Comparison of ENCODE assay signal across 18 cellular contexts in the genomic region with DNA sequence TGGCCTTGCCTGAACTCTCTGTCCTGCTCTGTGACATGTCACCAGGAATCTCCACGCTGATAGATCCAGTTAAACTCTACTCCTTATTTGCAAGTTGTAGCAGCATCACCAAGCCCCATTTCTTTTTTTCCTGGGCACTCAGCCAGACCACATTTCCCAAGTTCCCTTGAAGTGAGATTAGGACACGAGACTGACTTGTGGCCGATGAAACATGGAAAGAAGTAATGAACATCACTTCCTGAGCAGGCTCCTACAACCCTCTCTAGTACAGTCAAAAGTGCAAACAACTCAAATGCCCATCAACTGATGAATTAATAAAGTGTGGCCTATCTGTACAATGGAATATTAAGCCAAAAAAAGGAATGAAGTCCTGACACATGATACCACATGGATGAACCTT.
A peak's percentile ranks its signal among the peaks of the same experiment; 100 is the strongest.
DNase-seq lines count a peak whose midpoint lies in the region; ATAC-seq and TF ChIP-seq lines count a peak whose summit lies in the region.
"Had no signal": no experiment of that assay in that cellular context is flagged by ENCODE, and none has a peak within 500 bp of the region (broad histone marks: within the 10 kb centered on the region; RNA-seq: fewer than 3 reads in every experiment).

No MANE protein-coding gene starts in this region.

- H3K27me3 Mint-ChIP-seq in Calu3 (ENCODE audit: unreplicated experiment) (no peaks in the 10 kb centered on the region), endothelial cell (ENCODE audit: unreplicated experiment) (no peaks in the 10 kb centered on the region)

- H3K36me3 Mint-ChIP-seq in Calu3 (ENCODE audit: insufficient read depth, unreplicated experiment) (no peaks in the 10 kb centered on the region), endothelial cell (ENCODE audit: low read depth, unreplicated experiment) (no peaks in the 10 kb centered on the region)
- H3K36me3 Mint-ChIP-seq: CD14-positive monocyte; naive B cell; stimulated activated effector memory CD8-positive, alpha-beta T cell treated with anti-CD3 and anti-CD28 coated beads, Interleukin-12 subunit alpha, Interleukin-12 subunit beta, amount 100 ng/mL, for 72 hours had no signal

- in situ Hi-C loops in IMR-90 (cut with MboI; ENCODE audit: low sequenced_read_pairs), result no loop called here
- in situ Hi-C loops in brain microvascular endothelial cell (cut with HindIII; ENCODE audit: low pct_ligation_motif_present, low sequenced_read_pairs), result no loop called here

- no peak overlapping the region for H3K4me2 ChIP-seq in IMR-90 (ENCODE audit: low read depth, low read length)

- TF ChIP-seq CTCF in Calu3 (IDR thresholded peaks at IDR 0.05; ENCODE audit: unreplicated experiment), result no peak
- TF ChIP-seq CTCF in IMR-90 (conservative IDR thresholded peaks at IDR 0.05; ENCODE audit: low read depth, low read length), result no peak
- TF ChIP-seq CTCF in brain microvascular endothelial cell (IDR thresholded peaks at IDR 0.05; ENCODE audit: low read depth, low read length, missing control alignments), result no peak
- TF ChIP-seq CTCF in endothelial cell (IDR thresholded peaks at IDR 0.05; ENCODE audit: unreplicated experiment), result no peak
- TF ChIP-seq CTCF in tibial nerve (IDR thresholded peaks at IDR 0.05), result no peak
- no peak for TF ChIP-seq CTCF in Peyer's patch (IDR thresholded peaks at IDR 0.05)

- no peak overlapping the region for H3K14ac ChIP-seq in IMR-90 (replicated peaks; ENCODE audit: low read depth, low read length)

- no peaks in the 10 kb centered on the region for H3K9me1 ChIP-seq in IMR-90 (ENCODE audit: insufficient read depth, low read length)

- no peak overlapping the region for H3K23ac ChIP-seq in IMR-90 (ENCODE audit: low read depth, low read length)

- H3K4me3 ChIP-seq in IMR-90 (ENCODE audit: insufficient read depth, low read depth, low read length), result no peak overlapping the region
- no peak overlapping the region for H3K4me3 ChIP-seq in brain microvascular endothelial cell (ENCODE audit: low read depth, low read length)
- H3K4me3 ChIP-seq in tibial nerve, result no peak overlapping the region
- no peak overlapping the region for H3K4me3 ChIP-seq in Peyer's patch
- H3K4me3 ChIP-seq: heart left ventricle, vagina had no signal

- H2BK120ac ChIP-seq in IMR-90 (ENCODE audit: low read depth, low read length), result no peak overlapping the region

- no TSS peak for BruUV-seq in Calu3 (replicated peaks; lab: Mats Ljungman, UMichigan)
- BruUV-seq in IMR-90 (replicated peaks; lab: Mats Ljungman, UMichigan), result no TSS peak

- TF ChIP-seq POLR2A in IMR-90 (IDR thresholded peaks at IDR 0.05; ENCODE audit: low read depth, low read length) (no peak), tibial nerve (IDR thresholded peaks at IDR 0.05) (no peak), Peyer's patch (IDR thresholded peaks at IDR 0.05) (no peak)

- intact Hi-C loops in Calu3 (cut with micrococcal nuclease; ENCODE audit: unreplicated experiment) (no loop called here), IMR-90 (cut with micrococcal nuclease) (loop anchor here (10.0 kb wide), 1 partner anchor 1686 kb away; no protein-coding TSS in a partner anchor)

- H3K4me1 Mint-ChIP-seq in Calu3 (ENCODE audit: low read depth, unreplicated experiment) (peaks cover 9% of the 10 kb centered on the region), endothelial cell (ENCODE audit: unreplicated experiment) (no peaks in the 10 kb centered on the region)
- H3K4me1 Mint-ChIP-seq: H9; naive B cell; stimulated activated effector memory CD8-positive, alpha-beta T cell treated with anti-CD3 and anti-CD28 coated beads, Interleukin-12 subunit alpha, Interleukin-12 subunit beta, amount 100 ng/mL, for 72 hours had no signal

- H3K36me3 ChIP-seq in IMR-90 (ENCODE audit: control insufficient read depth, insufficient read depth, low read length) (no peaks in the 10 kb centered on the region), brain microvascular endothelial cell (replicated peaks) (no peaks in the 10 kb centered on the region), tibial nerve (no peaks in the 10 kb centered on the region), Peyer's patch (no peaks in the 10 kb centered on the region)
- H3K36me3 ChIP-seq: heart left ventricle, vagina had no signal

- no peak overlapping the region for H3K4ac ChIP-seq in IMR-90 (ENCODE audit: low read depth, low read length)

- H2AK5ac ChIP-seq in IMR-90 (ENCODE audit: low read depth, low read length), result no peak overlapping the region

- TF ChIP-seq EP300 in tibial nerve (IDR thresholded peaks at IDR 0.05), result no peak

- H3K79me1 ChIP-seq in IMR-90 (ENCODE audit: low read depth in 1 of 2, low read length in 2 of 2), result no peaks in the 10 kb centered on the region

- H2BK5ac ChIP-seq in IMR-90 (ENCODE audit: low read depth, low read length, poor library complexity, severe bottlenecking), result no peak overlapping the region

- H2BK15ac ChIP-seq in IMR-90 (ENCODE audit: low read depth, low read length), result no peak overlapping the region

- H3K27ac ChIP-seq in IMR-90 (ENCODE audit: insufficient read depth, low read length) (no peak overlapping the region), brain microvascular endothelial cell (no peak overlapping the region), tibial nerve (no peak overlapping the region), Peyer's patch (no peak overlapping the region)
- H3K27ac ChIP-seq: heart left ventricle, vagina had no signal

- no peak for ATAC-seq in IMR-90 (ENCODE audit: low read depth)
- ATAC-seq: heart left ventricle; stimulated activated effector memory CD8-positive, alpha-beta T cell treated with anti-CD3 and anti-CD28 coated beads, Interleukin-12 subunit alpha, Interleukin-12 subunit beta, amount 100 ng/mL, for 72 hours had no signal

- no peak overlapping the region for H3K9ac ChIP-seq in IMR-90 (ENCODE audit: low read depth, low read length)

- POLR2A ChIA-PET in IMR-90 (lab: Charles Lee; ENCODE audit: unreplicated experiment), result no interaction called here

- H3K27ac Mint-ChIP-seq in Calu3 (ENCODE audit: unreplicated experiment) (no peak overlapping the region), endothelial cell (ENCODE audit: unreplicated experiment) (no peak overlapping the region)
- H3K27ac Mint-ChIP-seq: activated T-cell treated with anti-CD3 and anti-CD28 coated beads, Interleukin-2, amount 50 U/mL, for 24 hours; CD14-positive monocyte; stimulated activated effector memory CD8-positive, alpha-beta T cell treated with anti-CD3 and anti-CD28 coated beads, Interleukin-12 subunit alpha, Interleukin-12 subunit beta, amount 100 ng/mL, for 72 hours had no signal

- CTCF ChIA-PET in Calu3 (lab: Charles Lee) (no interaction called here), IMR-90 (lab: Yijun Ruan, JAX) (no interaction called here)

- TF ChIP-seq RAD21 in IMR-90 (IDR thresholded peaks at IDR 0.05; ENCODE audit: low read length), result no peak

- no peak overlapping the region for H3K18ac ChIP-seq in IMR-90 (ENCODE audit: low read depth, low read length)

- no peak overlapping the region for H4K91ac ChIP-seq in IMR-90 (ENCODE audit: insufficient read depth, low read depth, low read length)

- no CpG with 5 or more reads among the region's 3 CpGs for WGBS in IMR-90 (ENCODE audit: extremely low coverage in 2 of 2, insufficient read length in 1 of 2), 2 experiments
- 12 to 39% methylated on average over 3 of the region's 3 CpGs for WGBS in tibial nerve, 2 donors

- H3K4me3 Mint-ChIP-seq in Calu3 (ENCODE audit: low read depth, unreplicated experiment) (no peak overlapping the region), endothelial cell (ENCODE audit: unreplicated experiment) (no peak overlapping the region)
- H3K4me3 Mint-ChIP-seq: activated T-cell treated with anti-CD3 and anti-CD28 coated beads, Interleukin-2, amount 50 U/mL, for 24 hours; CD14-positive monocyte; H9; naive B cell; stimulated activated effector memory CD8-positive, alpha-beta T cell treated with anti-CD3 and anti-CD28 coated beads, Interleukin-12 subunit alpha, Interleukin-12 subunit beta, amount 100 ng/mL, for 72 hours had no signal

- H3K9me3 ChIP-seq in IMR-90 (ENCODE audit: control insufficient read depth, insufficient read depth, low read length) (no peaks in the 10 kb centered on the region), tibial nerve (no peaks in the 10 kb centered on the region), Peyer's patch (no peaks in the 10 kb centered on the region)
- H3K9me3 ChIP-seq: heart left ventricle, vagina had no signal

- H3K56ac ChIP-seq in IMR-90 (ENCODE audit: extremely low read depth, insufficient read depth, low read length), result no peak overlapping the region

- H4K20me1 ChIP-seq in IMR-90 (ENCODE audit: insufficient read depth, low read length), result no peaks in the 10 kb centered on the region

- H4K5ac ChIP-seq in IMR-90 (ENCODE audit: low read depth, low read length), result no peak overlapping the region

- H3K9me3 Mint-ChIP-seq in Calu3 (ENCODE audit: low read depth, unreplicated experiment), result no peaks in the 10 kb centered on the region
- H3K9me3 Mint-ChIP-seq in endothelial cell (ENCODE audit: unreplicated experiment), result no peaks in the 10 kb centered on the region
- H3K9me3 Mint-ChIP-seq: activated T-cell treated with anti-CD3 and anti-CD28 coated beads, Interleukin-2, amount 50 U/mL, for 24 hours; stimulated activated effector memory CD8-positive, alpha-beta T cell treated with anti-CD3 and anti-CD28 coated beads, Interleukin-12 subunit alpha, Interleukin-12 subunit beta, amount 100 ng/mL, for 72 hours had no signal

- dilution Hi-C loops in IMR-90 (cut with HindIII; ENCODE audit: low sequenced_read_pairs, unreplicated experiment), result no loop called here

- DNase-seq in Calu3 (peak; percentile 21), IMR-90 (peak; percentile 33), brain microvascular endothelial cell (peak; percentile 58), myocyte (ENCODE audit: low read depth) (peak; percentile 21), endothelial cell (ENCODE audit: low spot score) (no peak), hippocampal formation (lab: John Stamatoyannopoulos, UW) (no peak), tibial nerve (ENCODE audit: low spot score in 2 of 2) (no peak), Peyer's patch (no peak)
- DNase-seq: activated CD4-positive, CD25-positive, alpha-beta regulatory T cell treated with anti-CD3 and anti-CD28 coated beads, Interleukin-2, amount 50 U/mL, for 72 hours; activated T-cell treated with anti-CD3 and anti-CD28 coated beads, Interleukin-2, amount 50 U/mL, for 24 hours; H9; heart left ventricle; naive B cell; stimulated activated CD4-positive, alpha-beta T cell treated with anti-CD3 and anti-CD28 coated beads, Interleukin-4, amount 100 ng/mL, for 24 hours; SW 1271 had no signal

- H4K8ac ChIP-seq in IMR-90 (ENCODE audit: low read depth in 2 of 2, low read length in 2 of 2), result no peak overlapping the region

- no peak overlapping the region for H2AK9ac ChIP-seq in IMR-90 (replicated peaks; ENCODE audit: low read depth, low read length, poor library complexity)

- H3K27me3 ChIP-seq in IMR-90 (ENCODE audit: control insufficient read depth, insufficient read depth, low read length) (no peaks in the 10 kb centered on the region), brain microvascular endothelial cell (replicated peaks) (no peaks in the 10 kb centered on the region), tibial nerve (no peaks in the 10 kb centered on the region), Peyer's patch (no peaks in the 10 kb centered on the region)
- H3K27me3 ChIP-seq: heart left ventricle, vagina had no signal

- no peak overlapping the region for H2AFZ ChIP-seq in IMR-90 (replicated peaks; ENCODE audit: low read length, poor library complexity)

- no peaks in the 10 kb centered on the region for H3K4me1 ChIP-seq in IMR-90 (ENCODE audit: control insufficient read depth, insufficient read depth, low read length)
- no peaks in the 10 kb centered on the region for H3K4me1 ChIP-seq in tibial nerve
- H3K4me1 ChIP-seq in Peyer's patch, result no peaks in the 10 kb centered on the region
- H3K4me1 ChIP-seq: heart left ventricle, vagina had no signal

- H2BK20ac ChIP-seq in IMR-90 (ENCODE audit: low read depth, low read length), result no peak overlapping the region

Comparison
In these comparisons a context has a peak if more than half of its experiments do, and no peak if none do; other contexts are left out.
1. DNase-seq: peak in Calu3 (single experiment), IMR-90 (single experiment), brain microvascular endothelial cell (single experiment) and myocyte (single experiment); none in endothelial cell (single experiment), hippocampal formation (0 of 2), tibial nerve (0 of 2) and Peyer's patch (0 of 3).